8 cellular contexts compared by ENCODE assay signal in genomic region chr10:22228943-22229755, GRCh38. TPM values are rescaled to one million over a fixed set of nuclear protein-coding genes. Genes with fewer than 3 reads are reported as not detected.
DNase-seq lines count a peak whose midpoint lies in the region; ATAC-seq, FAIRE-seq and TF ChIP-seq lines count a peak whose summit lies in the region.

No MANE protein-coding gene starts in this region.

- H3K4me1 ChIP-seq in NT2/D1 (ENCODE audit: insufficient read depth, insufficient read length) (no peaks in the 10 kb centered on the region), mononuclear cell (ENCODE audit: insufficient read depth, low read length) (no peaks in the 10 kb centered on the region)

- ATAC-seq in GM21367 (IDR thresholded peaks at IDR 0.05; ENCODE audit: unreplicated experiment): peak; percentile 61

- H3K27me3 ChIP-seq in NT2/D1 (ENCODE audit: insufficient read depth, insufficient read length) (no peaks in the 10 kb centered on the region), mononuclear cell (ENCODE audit: insufficient read depth, low read length) (peaks cover 9% of the 10 kb centered on the region)

- peak overlapping the region; percentile 76 for H3K9ac ChIP-seq in NT2/D1 (ENCODE audit: insufficient read length, low read depth)

- H3K4me3 ChIP-seq in NT2/D1 (ENCODE audit: insufficient read length, low read depth): peak overlapping the region; percentile 51
- peak overlapping the region; percentile 72 for H3K4me3 ChIP-seq in epithelial cell of esophagus (ENCODE audit: low read length)
- peak overlapping the region; percentile 74 for H3K4me3 ChIP-seq in mononuclear cell (ENCODE audit: low read length)

- peak; percentile 59 for FAIRE-seq in HTR-8/SVneo (lab: Jason Lieb, UNC)

- DNase-seq in COLO668 (lab: John Stamatoyannopoulos, UW; ENCODE audit: unreplicated experiment) (peak; percentile 82), HTR-8/SVneo (ENCODE audit: insufficient read length, low spot score) (peak; percentile 63), NT2/D1 (ENCODE audit: low read depth, low spot score) (peak; percentile 71), activated T-cell treated with anti-CD3 and anti-CD28 coated beads for 1 hour (ENCODE audit: low read depth) (peak; percentile 74), epithelial cell of esophagus (ENCODE audit: low read depth) (peak; percentile 88)
- peak; percentile 63 to 71 for DNase-seq in stimulated activated CD8-positive, alpha-beta memory T cell treated with anti-CD3 and anti-CD28 coated beads, Interleukin-2, amount 100 ng/mL, for 1 hour (ENCODE audit: low read depth in 2 of 2)

- no peak for TF ChIP-seq CTCF in epithelial cell of esophagus (IDR thresholded peaks at IDR 0.05; ENCODE audit: insufficient read depth, low read depth, low read length, missing control alignments)

- H3K9me3 ChIP-seq in NT2/D1 (ENCODE audit: insufficient read depth, low read length) (no peaks in the 10 kb centered on the region), mononuclear cell (ENCODE audit: low read depth, low read length) (no peaks in the 10 kb centered on the region)

- H3K36me3 ChIP-seq in NT2/D1 (ENCODE audit: insufficient read depth, insufficient read length, low read length): no peaks in the 10 kb centered on the region

RNA-seq across cellular contexts. Expression of gene EBLN1, which starts 11.3 kb away (rescaled TPM):
- not detected for total RNA-seq in mononuclear cell

Comparison
In these comparisons a context has a peak if more than half of its experiments do, and no peak if none do; other contexts are left out.
1. Peak in every context shown above with its lines: DNase-seq, ATAC-seq and H3K4me3 ChIP-seq.